1 cellular context compared by ENCODE assay signal in the genomic region with DNA sequence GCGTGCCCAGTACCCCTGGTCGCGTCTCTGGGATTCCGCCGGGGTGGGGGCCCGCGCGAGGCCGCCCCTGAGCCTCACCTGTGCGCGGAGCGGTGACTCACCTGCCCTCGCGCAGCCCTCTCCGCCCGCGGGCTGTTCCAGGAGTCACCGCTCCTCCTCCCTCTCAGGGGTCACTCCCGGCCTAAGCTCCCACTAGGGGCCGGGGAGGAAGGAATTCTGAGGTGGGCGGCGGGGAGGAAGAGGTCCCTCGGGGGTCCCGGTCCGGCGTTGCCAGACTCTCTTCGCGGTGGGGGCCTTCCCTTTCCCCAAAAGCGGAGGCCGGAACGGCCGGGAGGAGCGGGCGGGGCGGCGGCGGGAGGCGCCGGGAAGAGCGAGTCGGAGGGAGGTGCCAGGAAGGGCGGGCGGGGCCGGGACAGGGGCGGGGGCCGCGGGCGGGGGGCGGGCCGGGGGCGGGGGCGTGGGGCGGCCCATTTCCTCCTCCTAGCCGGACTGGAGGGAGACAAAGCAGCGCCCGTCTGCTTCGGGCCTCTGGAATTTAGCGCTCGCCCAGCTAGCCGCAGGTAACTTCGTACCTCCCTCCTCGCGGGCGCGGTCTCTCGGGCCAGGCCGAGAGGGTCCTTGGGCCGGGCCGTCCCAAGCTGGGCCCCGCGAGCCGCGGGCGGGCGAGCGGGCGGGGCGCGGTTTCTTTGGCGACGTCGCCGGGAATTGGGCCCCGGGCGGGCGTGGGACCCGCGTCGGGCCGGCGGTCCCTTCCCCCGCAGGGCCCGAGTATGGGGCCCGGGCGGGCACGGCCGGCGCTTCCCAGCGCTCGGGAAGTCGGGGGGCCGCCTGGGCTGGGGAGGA.
TF ChIP-seq lines count a peak whose summit lies in the region.

A gene with protein sequence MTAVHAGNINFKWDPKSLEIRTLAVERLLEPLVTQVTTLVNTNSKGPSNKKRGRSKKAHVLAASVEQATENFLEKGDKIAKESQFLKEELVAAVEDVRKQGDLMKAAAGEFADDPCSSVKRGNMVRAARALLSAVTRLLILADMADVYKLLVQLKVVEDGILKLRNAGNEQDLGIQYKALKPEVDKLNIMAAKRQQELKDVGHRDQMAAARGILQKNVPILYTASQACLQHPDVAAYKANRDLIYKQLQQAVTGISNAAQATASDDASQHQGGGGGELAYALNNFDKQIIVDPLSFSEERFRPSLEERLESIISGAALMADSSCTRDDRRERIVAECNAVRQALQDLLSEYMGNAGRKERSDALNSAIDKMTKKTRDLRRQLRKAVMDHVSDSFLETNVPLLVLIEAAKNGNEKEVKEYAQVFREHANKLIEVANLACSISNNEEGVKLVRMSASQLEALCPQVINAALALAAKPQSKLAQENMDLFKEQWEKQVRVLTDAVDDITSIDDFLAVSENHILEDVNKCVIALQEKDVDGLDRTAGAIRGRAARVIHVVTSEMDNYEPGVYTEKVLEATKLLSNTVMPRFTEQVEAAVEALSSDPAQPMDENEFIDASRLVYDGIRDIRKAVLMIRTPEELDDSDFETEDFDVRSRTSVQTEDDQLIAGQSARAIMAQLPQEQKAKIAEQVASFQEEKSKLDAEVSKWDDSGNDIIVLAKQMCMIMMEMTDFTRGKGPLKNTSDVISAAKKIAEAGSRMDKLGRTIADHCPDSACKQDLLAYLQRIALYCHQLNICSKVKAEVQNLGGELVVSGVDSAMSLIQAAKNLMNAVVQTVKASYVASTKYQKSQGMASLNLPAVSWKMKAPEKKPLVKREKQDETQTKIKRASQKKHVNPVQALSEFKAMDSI (plus strand): TSS at position 475 of the 843 bp plus-strand sequence. CDS start 28,500 bp downstream, outside the sequence.

TF ChIP-seq in SK-N-SH, 30 proteins besides CTCF, POLR2A, EP300 and RAD21 (continued from another document):
- TF ChIP-seq, protein P1, sequence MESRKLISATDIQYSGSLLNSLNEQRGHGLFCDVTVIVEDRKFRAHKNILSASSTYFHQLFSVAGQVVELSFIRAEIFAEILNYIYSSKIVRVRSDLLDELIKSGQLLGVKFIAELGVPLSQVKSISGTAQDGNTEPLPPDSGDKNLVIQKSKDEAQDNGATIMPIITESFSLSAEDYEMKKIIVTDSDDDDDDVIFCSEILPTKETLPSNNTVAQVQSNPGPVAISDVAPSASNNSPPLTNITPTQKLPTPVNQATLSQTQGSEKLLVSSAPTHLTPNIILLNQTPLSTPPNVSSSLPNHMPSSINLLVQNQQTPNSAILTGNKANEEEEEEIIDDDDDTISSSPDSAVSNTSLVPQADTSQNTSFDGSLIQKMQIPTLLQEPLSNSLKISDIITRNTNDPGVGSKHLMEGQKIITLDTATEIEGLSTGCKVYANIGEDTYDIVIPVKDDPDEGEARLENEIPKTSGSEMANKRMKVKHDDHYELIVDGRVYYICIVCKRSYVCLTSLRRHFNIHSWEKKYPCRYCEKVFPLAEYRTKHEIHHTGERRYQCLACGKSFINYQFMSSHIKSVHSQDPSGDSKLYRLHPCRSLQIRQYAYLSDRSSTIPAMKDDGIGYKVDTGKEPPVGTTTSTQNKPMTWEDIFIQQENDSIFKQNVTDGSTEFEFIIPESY (IDR thresholded peaks at IDR 0.05; ENCODE audit: borderline replicate concordance, low read depth): peak; percentile 94
- TF ChIP-seq FOSL2 (IDR thresholded peaks at IDR 0.05; ENCODE audit: borderline replicate concordance, low read depth): peak; percentile 68; the same call in 1 of the 2 replicates
